Comparison of ENCODE assay signal across 37 cellular contexts in genomic region chr1:213249395-213249794, GRCh38.
"Had no signal": no experiment of that assay in that cellular context is flagged by ENCODE, and none has a peak within 500 bp of the region (broad histone marks: within the 10 kb centered on the region; RNA-seq: fewer than 3 reads in every experiment).

No MANE protein-coding gene starts in this region.

- H3K27me3 ChIP-seq: adrenal gland, ascending aorta, body of pancreas, brain microvascular endothelial cell, breast epithelium, cardiac muscle cell had no signal

- H3K4me1 Mint-ChIP-seq: activated naive CD4-positive, alpha-beta T cell treated with anti-CD3 and anti-CD28 coated beads, Interleukin-2, amount 10 ng/mL, durations not matched to agents 7 days and 5 days; activated naive CD4-positive, alpha-beta T cell treated with anti-CD3 and anti-CD28 coated beads, Interleukin-2, amount 50 U/mL, for 24 hours; activated naive CD8-positive, alpha-beta T cell treated with anti-CD3 and anti-CD28 coated beads for 36 hours; activated naive CD8-positive, alpha-beta T cell treated with anti-CD3 and anti-CD28 coated beads, Interleukin-2, amount 10 ng/mL, durations not matched to agents 7 days and 5 days; activated naive CD8-positive, alpha-beta T cell treated with anti-CD3 and anti-CD28 coated beads, Interleukin-2, amount 50 U/mL, for 24 hours; activated T-helper 17 cell treated with anti-CD3 and anti-CD28 coated beads, Interleukin-2, amount 50 U/mL, for 72 hours; central memory CD8-positive, alpha-beta T cell had no signal

- H3K36me3 Mint-ChIP-seq: activated naive CD4-positive, alpha-beta T cell treated with anti-CD3 and anti-CD28 coated beads, Interleukin-2, amount 10 ng/mL, durations not matched to agents 7 days and 5 days; activated naive CD4-positive, alpha-beta T cell treated with anti-CD3 and anti-CD28 coated beads, Interleukin-2, amount 50 U/mL, for 72 hours; activated naive CD8-positive, alpha-beta T cell treated with anti-CD3 and anti-CD28 coated beads, Interleukin-2, amount 10 ng/mL, durations not matched to agents 7 days and 5 days; brain had no signal

- H3K4me3 ChIP-seq: adrenal gland, ascending aorta, body of pancreas, breast epithelium, cardiac muscle cell had no signal

- FAIRE-seq: bronchial epithelial cell had no signal

- H3K4me3 Mint-ChIP-seq: activated naive CD4-positive, alpha-beta T cell treated with anti-CD3 and anti-CD28 coated beads for 36 hours; activated naive CD4-positive, alpha-beta T cell treated with anti-CD3 and anti-CD28 coated beads, Interleukin-2, amount 10 ng/mL, durations not matched to agents 7 days and 5 days; activated naive CD4-positive, alpha-beta T cell treated with anti-CD3 and anti-CD28 coated beads, Interleukin-2, amount 50 U/mL, for 24 hours; activated naive CD8-positive, alpha-beta T cell; activated naive CD8-positive, alpha-beta T cell treated with anti-CD3 and anti-CD28 coated beads for 36 hours; activated naive CD8-positive, alpha-beta T cell treated with anti-CD3 and anti-CD28 coated beads, Interleukin-2, amount 10 ng/mL, durations not matched to agents 7 days and 5 days; activated naive CD8-positive, alpha-beta T cell treated with anti-CD3 and anti-CD28 coated beads, Interleukin-2, amount 50 U/mL, for 24 hours; activated T-cell treated with anti-CD3 and anti-CD28 coated beads, Interleukin-2, amount 50 U/mL, for 24 hours; activated T-cell treated with anti-CD3 and anti-CD28 coated beads, Interleukin-2, amount 50 U/mL, for 4 hours; activated T-cell treated with anti-CD3 and anti-CD28 coated beads, Interleukin-2, amount 50 U/mL, for 72 hours; activated T-helper 17 cell treated with anti-CD3 and anti-CD28 coated beads, Interleukin-2, amount 50 U/mL, for 72 hours; brain; central memory CD8-positive, alpha-beta T cell had no signal

- H3K27me3 Mint-ChIP-seq: activated naive CD4-positive, alpha-beta T cell treated with anti-CD3 and anti-CD28 coated beads, Interleukin-2, amount 10 ng/mL, durations not matched to agents 7 days and 5 days; activated naive CD4-positive, alpha-beta T cell treated with anti-CD3 and anti-CD28 coated beads, Interleukin-2, amount 50 U/mL, for 24 hours; activated naive CD8-positive, alpha-beta T cell; activated naive CD8-positive, alpha-beta T cell treated with anti-CD3 and anti-CD28 coated beads for 36 hours; activated naive CD8-positive, alpha-beta T cell treated with anti-CD3 and anti-CD28 coated beads, Interleukin-2, amount 10 ng/mL, durations not matched to agents 7 days and 5 days; activated naive CD8-positive, alpha-beta T cell treated with anti-CD3 and anti-CD28 coated beads, Interleukin-2, amount 50 U/mL, for 24 hours; activated T-cell treated with anti-CD3 and anti-CD28 coated beads, Interleukin-2, amount 50 U/mL, for 24 hours; activated T-helper 17 cell treated with anti-CD3 and anti-CD28 coated beads, Interleukin-2, amount 50 U/mL, for 72 hours; central memory CD8-positive, alpha-beta T cell had no signal

- H3K36me3 ChIP-seq: adrenal gland, ascending aorta, brain microvascular endothelial cell, breast epithelium, cardiac muscle cell had no signal

- H3K9me3 Mint-ChIP-seq: activated naive CD4-positive, alpha-beta T cell treated with anti-CD3 and anti-CD28 coated beads for 36 hours; activated naive CD4-positive, alpha-beta T cell treated with anti-CD3 and anti-CD28 coated beads, Interleukin-2, amount 10 ng/mL, durations not matched to agents 7 days and 5 days; activated naive CD4-positive, alpha-beta T cell treated with anti-CD3 and anti-CD28 coated beads, Interleukin-2, amount 50 U/mL, for 24 hours; activated naive CD4-positive, alpha-beta T cell treated with anti-CD3 and anti-CD28 coated beads, Interleukin-2, amount 50 U/mL, for 72 hours; activated naive CD8-positive, alpha-beta T cell treated with anti-CD3 and anti-CD28 coated beads for 36 hours; activated naive CD8-positive, alpha-beta T cell treated with anti-CD3 and anti-CD28 coated beads, Interleukin-2, amount 10 ng/mL, durations not matched to agents 7 days and 5 days; activated naive CD8-positive, alpha-beta T cell treated with anti-CD3 and anti-CD28 coated beads, Interleukin-2, amount 50 U/mL, for 24 hours; activated T-cell treated with anti-CD3 and anti-CD28 coated beads, Interleukin-2, amount 50 U/mL, for 24 hours; activated T-cell treated with anti-CD3 and anti-CD28 coated beads, Interleukin-2, amount 50 U/mL, for 4 hours; activated T-cell treated with anti-CD3 and anti-CD28 coated beads, Interleukin-2, amount 50 U/mL, for 72 hours; activated T-helper 17 cell treated with anti-CD3 and anti-CD28 coated beads, Interleukin-2, amount 50 U/mL, for 72 hours; activated T-helper 2 cell treated with anti-CD3 and anti-CD28 coated beads, Interferon-gamma antibody, Interleukin-2, Interleukin-4, amounts not matched to agents 10 μg/mL and 5 μg/mL and 100 μg/mL, durations not matched to agents 14 hours and 24 hours and 36 hours; brain; central memory CD8-positive, alpha-beta T cell had no signal

- ATAC-seq: activated naive CD4-positive, alpha-beta T cell treated with anti-CD3 and anti-CD28 coated beads, Interleukin-2, amount 50 U/mL, for 72 hours; activated naive CD8-positive, alpha-beta T cell treated with anti-CD3 and anti-CD28 coated beads, Interleukin-2, amount 50 U/mL, for 24 hours; activated T-cell treated with anti-CD3 and anti-CD28 coated beads, Interleukin-2, amount 50 U/mL, for 4 hours; activated T-cell treated with anti-CD3 and anti-CD28 coated beads, Interleukin-2, amount 50 U/mL, for 72 hours; activated T-helper 17 cell treated with anti-CD3 and anti-CD28 coated beads, Interleukin-2, amount 50 U/mL, for 72 hours; body of pancreas had no signal

- DNase-seq: activated effector memory CD4-positive, alpha-beta T cell treated with anti-CD3 and anti-CD28 coated beads, Interleukin-2, amount 50 U/mL, for 16 hours; activated gamma-delta T cell; activated gamma-delta T cell treated with Interleukin-2 at 50 U/mL for 16 hours; activated naive CD4-positive, alpha-beta T cell; activated naive CD4-positive, alpha-beta T cell treated with anti-CD3 and anti-CD28 coated beads for 36 hours; activated naive CD4-positive, alpha-beta T cell treated with anti-CD3 and anti-CD28 coated beads, Interleukin-2, amount 10 ng/mL, durations not matched to agents 7 days and 5 days; activated naive CD4-positive, alpha-beta T cell treated with anti-CD3 and anti-CD28 coated beads, Interleukin-2, amount 50 U/mL, for 16 hours; activated naive CD4-positive, alpha-beta T cell treated with Interleukin-2 at 50 U/mL for 16 hours; activated naive CD8-positive, alpha-beta T cell treated with anti-CD3 and anti-CD28 coated beads for 36 hours; activated naive CD8-positive, alpha-beta T cell treated with anti-CD3 and anti-CD28 coated beads, Interleukin-2, amount 10 ng/mL, durations not matched to agents 7 days and 5 days; activated naive CD8-positive, alpha-beta T cell treated with anti-CD3 and anti-CD28 coated beads, Interleukin-2, amount 50 U/mL, for 24 hours; activated T-cell treated with anti-CD3 and anti-CD28 coated beads, Interleukin-2, amount 50 U/mL, for 1 hour; activated T-cell treated with anti-CD3 and anti-CD28 coated beads, Interleukin-2, amount 50 U/mL, for 24 hours; activated T-cell treated with anti-CD3 and anti-CD28 coated beads, Interleukin-2, amount 50 U/mL, for 4 hours; activated T-cell treated with anti-CD3 and anti-CD28 coated beads, Interleukin-2, amount 50 U/mL, for 48 hours; activated T-cell treated with anti-CD3 and anti-CD28 coated beads, Interleukin-2, amount 50 U/mL, for 72 hours; adrenal gland; amniotic stem cell; amygdala; anterior cingulate cortex; aorta; body of pancreas; brain microvascular endothelial cell; caudate nucleus; central memory CD4-positive, alpha-beta T cell; cerebellar nuclear complex had no signal

- H3K9me3 ChIP-seq: adrenal gland, ascending aorta, body of pancreas, breast epithelium had no signal

- H3K4me1 ChIP-seq: adrenal gland, ascending aorta, breast epithelium had no signal

- H3K27ac ChIP-seq: adrenal gland, ascending aorta, body of pancreas, brain microvascular endothelial cell, breast epithelium, cardiac muscle cell had no signal

- H3K27ac Mint-ChIP-seq: activated naive CD4-positive, alpha-beta T cell treated with anti-CD3 and anti-CD28 coated beads for 36 hours; activated naive CD4-positive, alpha-beta T cell treated with anti-CD3 and anti-CD28 coated beads, Interleukin-2, amount 10 ng/mL, durations not matched to agents 7 days and 5 days; activated naive CD4-positive, alpha-beta T cell treated with anti-CD3 and anti-CD28 coated beads, Interleukin-2, amount 50 U/mL, for 24 hours; activated naive CD8-positive, alpha-beta T cell; activated naive CD8-positive, alpha-beta T cell treated with anti-CD3 and anti-CD28 coated beads for 36 hours; activated naive CD8-positive, alpha-beta T cell treated with anti-CD3 and anti-CD28 coated beads, Interleukin-2, amount 10 ng/mL, durations not matched to agents 7 days and 5 days; activated naive CD8-positive, alpha-beta T cell treated with anti-CD3 and anti-CD28 coated beads, Interleukin-2, amount 50 U/mL, for 24 hours; activated T-cell treated with anti-CD3 and anti-CD28 coated beads, Interleukin-2, amount 50 U/mL, for 24 hours; activated T-cell treated with anti-CD3 and anti-CD28 coated beads, Interleukin-2, amount 50 U/mL, for 72 hours; activated T-helper 17 cell treated with anti-CD3 and anti-CD28 coated beads, Interleukin-2, amount 50 U/mL, for 72 hours; activated T-helper 2 cell treated with anti-CD3 and anti-CD28 coated beads, Interferon-gamma antibody, Interleukin-2, Interleukin-4, amounts not matched to agents 10 μg/mL and 5 μg/mL and 100 μg/mL, durations not matched to agents 14 hours and 24 hours and 36 hours; brain had no signal
